11 cellular contexts compared by ENCODE assay signal in genomic region chr5:20572560-20572959, GRCh38.
DNase-seq lines count a peak whose midpoint lies in the region; ATAC-seq and TF ChIP-seq lines count a peak whose summit lies in the region.
"Had no signal": no experiment of that assay in that cellular context is flagged by ENCODE, and none has a peak within 500 bp of the region (broad histone marks: within the 10 kb centered on the region; RNA-seq: fewer than 3 reads in every experiment).

No MANE protein-coding gene starts in this region.

- ATAC-seq in RWPE2 (ENCODE audit: low read depth) (peak; percentile 98), natural killer cell (no peak)
- ATAC-seq: activated naive CD8-positive, alpha-beta T cell treated with anti-CD3 and anti-CD28 coated beads, Interleukin-2, amount 50 U/mL, for 24 hours had no signal

- no peaks in the 10 kb centered on the region for H3K9me3 ChIP-seq in RWPE2 (ENCODE audit: severe bottlenecking)
- H3K9me3 ChIP-seq: pancreas had no signal

- no peaks in the 10 kb centered on the region for H3K36me3 Mint-ChIP-seq in natural killer cell
- H3K36me3 Mint-ChIP-seq in activated naive CD8-positive, alpha-beta T cell treated with anti-CD3 and anti-CD28 coated beads for 36 hours = no peaks in the 10 kb centered on the region

- TF ChIP-seq CTCF in C4-2B (conservative IDR thresholded peaks at IDR 0.05) (peak; percentile 22), RWPE2 (IDR thresholded peaks at IDR 0.05; ENCODE audit: poor library complexity, severe bottlenecking) (peak; percentile 84), fibroblast of pulmonary artery (IDR thresholded peaks at IDR 0.05; ENCODE audit: low read length, missing control alignments) (peak; percentile 47), natural killer cell (IDR thresholded peaks at IDR 0.05) (no peak)

- no peak overlapping the region for H3K4me3 Mint-ChIP-seq in natural killer cell
- H3K4me3 Mint-ChIP-seq in activated naive CD8-positive, alpha-beta T cell treated with anti-CD3 and anti-CD28 coated beads for 36 hours = no peak overlapping the region
- H3K4me3 Mint-ChIP-seq: activated naive CD8-positive, alpha-beta T cell treated with anti-CD3 and anti-CD28 coated beads, Interleukin-2, amount 50 U/mL, for 24 hours had no signal

- no peak overlapping the region for H3K27ac ChIP-seq in C4-2B
- H3K27ac ChIP-seq in RWPE2 (ENCODE audit: poor library complexity, severe bottlenecking) = no peak overlapping the region
- H3K27ac ChIP-seq: pancreas, VCaP had no signal

- no peak overlapping the region for H3K4me3 ChIP-seq in RWPE2 (ENCODE audit: severe bottlenecking)
- no peak overlapping the region for H3K4me3 ChIP-seq in fibroblast of pulmonary artery (replicated peaks; ENCODE audit: low read depth, low read length)
- H3K4me3 ChIP-seq: pancreas had no signal

- H3K27me3 Mint-ChIP-seq in natural killer cell (ENCODE audit: low read depth in 2 of 2) = no peaks in the 10 kb centered on the region
- H3K27me3 Mint-ChIP-seq in activated naive CD8-positive, alpha-beta T cell treated with anti-CD3 and anti-CD28 coated beads for 36 hours = no peaks in the 10 kb centered on the region
- H3K27me3 Mint-ChIP-seq: activated naive CD8-positive, alpha-beta T cell treated with anti-CD3 and anti-CD28 coated beads, Interleukin-2, amount 50 U/mL, for 24 hours had no signal

- DNase-seq in HPDE6-E6E7 (ENCODE audit: extremely low spot score) = peak; percentile 33
- no peak for DNase-seq in RWPE2 (ENCODE audit: low spot score)
- DNase-seq in fibroblast of pulmonary artery (ENCODE audit: low read depth) = peak; percentile 87
- DNase-seq in natural killer cell = no peak
- no peak for DNase-seq in NCI-H345 (lab: John Stamatoyannopoulos, UW)
- DNase-seq in activated CD4-positive, CD25-positive, alpha-beta regulatory T cell (lab: John Stamatoyannopoulos, UW) = no peak
- DNase-seq in activated naive CD8-positive, alpha-beta T cell treated with anti-CD3 and anti-CD28 coated beads for 36 hours = no peak
- DNase-seq: activated naive CD8-positive, alpha-beta T cell treated with anti-CD3 and anti-CD28 coated beads, Interleukin-2, amount 50 U/mL, for 24 hours; pancreas had no signal

- peaks cover 25% of the 10 kb centered on the region for H3K4me1 ChIP-seq in RWPE2 (ENCODE audit: insufficient read depth, poor library complexity, severe bottlenecking)
- H3K4me1 ChIP-seq: pancreas had no signal

- H3K4me1 Mint-ChIP-seq in natural killer cell = no peaks in the 10 kb centered on the region
- H3K4me1 Mint-ChIP-seq in activated naive CD8-positive, alpha-beta T cell treated with anti-CD3 and anti-CD28 coated beads for 36 hours = no peaks in the 10 kb centered on the region
- H3K4me1 Mint-ChIP-seq: activated naive CD8-positive, alpha-beta T cell treated with anti-CD3 and anti-CD28 coated beads, Interleukin-2, amount 50 U/mL, for 24 hours had no signal

- H3K27me3 ChIP-seq in RWPE2 (ENCODE audit: insufficient read depth, poor library complexity, severe bottlenecking) = peaks cover 4% of the 10 kb centered on the region

- no peaks in the 10 kb centered on the region for H3K36me3 ChIP-seq in RWPE2 (ENCODE audit: low read depth)
- H3K36me3 ChIP-seq: pancreas had no signal

- no peak overlapping the region for H3K27ac Mint-ChIP-seq in natural killer cell
- H3K27ac Mint-ChIP-seq in activated naive CD8-positive, alpha-beta T cell treated with anti-CD3 and anti-CD28 coated beads for 36 hours = no peak overlapping the region
- H3K27ac Mint-ChIP-seq: activated naive CD8-positive, alpha-beta T cell treated with anti-CD3 and anti-CD28 coated beads, Interleukin-2, amount 50 U/mL, for 24 hours had no signal

- intact Hi-C loops in natural killer cell (cut with micrococcal nuclease) = no loop called here

- peaks cover 2 to 8% of the 10 kb centered on the region in 2 donors for H3K9me3 Mint-ChIP-seq in natural killer cell
- H3K9me3 Mint-ChIP-seq in activated naive CD8-positive, alpha-beta T cell treated with anti-CD3 and anti-CD28 coated beads for 36 hours = no peaks in the 10 kb centered on the region

Comparison
In these comparisons a context has a peak if more than half of its experiments do, and no peak if none do; other contexts are left out.
1. DNase-seq: peak in HPDE6-E6E7 (single experiment) and fibroblast of pulmonary artery (single experiment); none in RWPE2 (single experiment), natural killer cell (single experiment), NCI-H345 (single experiment), activated CD4-positive, CD25-positive, alpha-beta regulatory T cell (0 of 4) and activated naive CD8-positive, alpha-beta T cell treated with anti-CD3 and anti-CD28 coated beads for 36 hours (single experiment).